12 cellular contexts compared by ENCODE assay signal in the genomic region with DNA sequence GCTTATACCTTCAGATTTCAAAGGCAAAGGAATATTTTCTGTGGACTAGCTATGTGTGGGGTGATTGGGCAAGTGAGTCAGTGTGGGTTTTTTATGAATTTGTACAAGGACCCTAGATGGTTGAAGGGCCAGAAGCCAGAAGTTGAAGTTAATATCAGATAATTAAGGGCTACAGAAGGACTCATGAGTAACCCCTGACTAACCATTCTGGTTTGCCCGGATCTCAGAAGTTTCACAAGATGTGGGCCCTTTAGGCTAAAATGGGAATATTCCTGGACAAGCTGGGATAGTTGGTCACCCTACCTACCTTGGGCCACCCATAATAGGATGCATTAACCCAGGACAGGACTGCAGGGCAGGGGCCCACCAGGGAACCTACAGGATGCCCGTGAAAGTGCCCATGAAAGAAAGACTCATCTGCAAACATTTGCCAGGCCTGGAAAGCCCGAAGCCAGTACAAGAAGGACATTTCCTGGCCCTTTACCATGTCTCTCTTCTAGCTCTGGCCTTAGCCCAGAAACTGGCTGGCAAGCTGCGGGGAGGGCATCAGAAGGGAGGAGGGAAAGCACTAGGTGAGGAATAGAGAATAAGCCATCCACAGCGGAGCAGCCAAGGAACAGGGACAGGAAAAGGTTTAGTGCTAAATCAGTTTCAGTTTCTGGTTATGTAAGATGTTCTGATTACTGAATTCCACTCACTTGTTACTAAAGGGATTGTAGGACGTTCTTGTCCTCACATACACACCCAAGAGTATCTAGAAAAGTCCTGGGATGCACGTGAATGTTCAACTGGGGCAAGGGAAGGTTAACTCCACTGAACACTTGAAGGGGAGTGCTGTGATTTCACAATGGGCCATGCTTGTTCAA. TPM values are rescaled to one million over a fixed set of nuclear protein-coding genes. Genes with fewer than 3 reads are reported as not detected.
DNase-seq lines count a peak whose midpoint lies in the region; ATAC-seq and TF ChIP-seq lines count a peak whose summit lies in the region.
"Had no signal": no experiment of that assay in that cellular context is flagged by ENCODE, and none has a peak within 500 bp of the region (broad histone marks: within the 10 kb centered on the region; RNA-seq: fewer than 3 reads in every experiment).

No MANE protein-coding gene starts in this region.

- intact Hi-C loops in mammary epithelial cell (cut with micrococcal nuclease), result loop anchor here (1.0 to 5.0 kb wide), 2 partner anchors 25 to 91 kb away; no protein-coding TSS in a partner anchor

- no TSS peak for BruUV-seq in mammary epithelial cell (replicated peaks; lab: Mats Ljungman, UMichigan)

- peak overlapping the region; percentile 75 for H2AFZ ChIP-seq in mammary epithelial cell (ENCODE audit: low read depth, low read length)

- no peak for ATAC-seq in GM18505 (IDR thresholded peaks at IDR 0.05; ENCODE audit: unreplicated experiment)
- ATAC-seq in HG03354 (IDR thresholded peaks at IDR 0.05; ENCODE audit: poor library complexity, severe bottlenecking, unreplicated experiment), result no peak
- ATAC-seq: activated CD4-positive, CD25-positive, alpha-beta regulatory T cell treated with anti-CD3 and anti-CD28 coated beads, Interleukin-2, amount 50 U/mL, for 24 hours had no signal

- H3K79me2 ChIP-seq in mammary epithelial cell (ENCODE audit: insufficient read depth, low read length), result no peaks in the 10 kb centered on the region

- peaks cover 11% of the 10 kb centered on the region for H3K9me3 ChIP-seq in mammary epithelial cell (replicated peaks; ENCODE audit: insufficient read depth, low read length)

- H3K4me3 ChIP-seq in mammary epithelial cell (replicated peaks in 1 of 3; ENCODE audit: insufficient read depth in 1 of 3, low read depth in 2 of 3, low read length in 3 of 3) (no peak overlapping the region), coronary artery (no peak overlapping the region)

- H3K9ac ChIP-seq in mammary epithelial cell (ENCODE audit: insufficient read depth, low read length), result peak overlapping the region; percentile 25

- TF ChIP-seq POLR2A in GM18505 (IDR thresholded peaks at IDR 0.05; ENCODE audit: borderline replicate concordance, extremely low read depth, insufficient read depth, insufficient read length), result no peak

- no peaks in the 10 kb centered on the region for H3K36me3 ChIP-seq in mammary epithelial cell (ENCODE audit: insufficient read depth, low read length)

- H3K4me2 ChIP-seq in mammary epithelial cell (ENCODE audit: insufficient read depth, low read depth, low read length), result peak overlapping the region; percentile 49

- peaks cover 40% of the 10 kb centered on the region for H3K4me1 ChIP-seq in mammary epithelial cell (ENCODE audit: insufficient read depth, low read length)

- DNase-seq in A172 (ENCODE audit: low spot score) (peak; percentile 50), HCEC 1CT (peak; percentile 95), mammary epithelial cell (peak; percentile 91), kidney tubule cell (ENCODE audit: low spot score) (peak; percentile 84), coronary artery (ENCODE audit: low spot score) (no peak)
- no peak for DNase-seq in stimulated activated naive CD4-positive, alpha-beta T cell (lab: John Stamatoyannopoulos, UW)
- DNase-seq: NCI-H774 had no signal

- no peak for TF ChIP-seq CTCF in mammary epithelial cell (conservative IDR thresholded peaks at IDR 0.05 in 1 of 2, IDR thresholded peaks at IDR 0.05 in 1 of 2; ENCODE audit: extremely low read depth in 1 of 2, insufficient read depth in 1 of 2, low read depth in 1 of 2, low read length in 2 of 2)
- no peak for TF ChIP-seq CTCF in coronary artery (IDR thresholded peaks at IDR 0.05)

- no peaks in the 10 kb centered on the region for H3K27me3 ChIP-seq in mammary epithelial cell (ENCODE audit: insufficient read depth, low read length)

- H4K20me1 ChIP-seq in mammary epithelial cell (ENCODE audit: insufficient read depth, low read length), result no peaks in the 10 kb centered on the region

- CTCF ChIA-PET in mammary epithelial cell (lab: Charles Lee; ENCODE audit: low non-redundant PET), result interaction anchor here (0.6 to 0.8 kb wide), 2 partner anchors 113 to 928 kb away, joined by 3 to 7 read pairs; no protein-coding TSS in a partner anchor

- in situ Hi-C loops in mammary epithelial cell (cut with MboI; ENCODE audit: low sequenced_read_pairs in 2 of 2), result loop anchor here in 1 of 2 donors (5.0 to 10.0 kb wide), 2 partner anchors 96 to 114 kb away; no protein-coding TSS in a partner anchor

- H3K27ac ChIP-seq in mammary epithelial cell (ENCODE audit: insufficient read depth, low read depth, low read length) (peak overlapping the region; percentile 78), coronary artery (no peak overlapping the region)

- 3% methylated on average over 7 of the region's 7 CpGs for WGBS in mammary epithelial cell (ENCODE audit: low coverage, missing lambda C conversion rate)

- dilution Hi-C loops in mammary epithelial cell (cut with HindIII; ENCODE audit: low sequenced_read_pairs), result no loop called here

RNA-seq across cellular contexts. Expression of a gene that starts 33.6 kb away (rescaled TPM):
- total RNA-seq in A172 (2014; rRNA removed; shearing (Covaris generic)), result not detected in 2 replicates
- total RNA-seq in mammary epithelial cell, result not detected
- polyA plus RNA-seq in mammary epithelial cell, result not detected
- polyA minus RNA-seq in mammary epithelial cell, result not detected
- total RNA-seq: pulmonary artery endothelial cell had no signal
- polyA plus RNA-seq: IgD-negative memory B cell had no signal

RNA-seq across cellular contexts. Expression of a gene that starts 44.4 kb away (rescaled TPM):
- total RNA-seq in A172 (2014; rRNA removed; shearing (Covaris generic)), result 0.03 and 1.2 TPM in 2 replicates
- total RNA-seq in mammary epithelial cell, result 1 to 10 TPM in 1 of 2 donors, under 1 TPM in 1; 0.61 to 7.8 TPM
- polyA plus RNA-seq in mammary epithelial cell, result 0.24 TPM
- not detected for polyA minus RNA-seq in mammary epithelial cell

Comparison
In these comparisons a context has a peak if more than half of its experiments do, and no peak if none do; other contexts are left out.
1. DNase-seq: peak in A172 (single experiment), HCEC 1CT (single experiment), mammary epithelial cell (single experiment) and kidney tubule cell (single experiment); none in stimulated activated naive CD4-positive, alpha-beta T cell (0 of 6) and coronary artery (single experiment).